8 cellular contexts compared by ENCODE assay signal in genomic region chr19:10766681-10767201, GRCh38. TPM values are rescaled to one million over a fixed set of nuclear protein-coding genes. Genes with fewer than 3 reads are reported as not detected.
A peak's percentile ranks its signal among the peaks of the same experiment; 100 is the strongest.
DNase-seq lines count a peak whose midpoint lies in the region; ATAC-seq lines count a peak whose summit lies in the region.

No MANE protein-coding gene starts in this region.

- peaks cover 0 to 6% (median under 1%) of the 10 kb centered on the region in 3 donors for H3K36me3 Mint-ChIP-seq in immature natural killer cell

- peaks cover 72% of the 10 kb centered on the region in 2 donors for H3K4me1 Mint-ChIP-seq in immature natural killer cell

- ATAC-seq in GM18873 (IDR thresholded peaks at IDR 0.05; ENCODE audit: low FRiP score, unreplicated experiment) (no peak), HG03354 (IDR thresholded peaks at IDR 0.05; ENCODE audit: poor library complexity, severe bottlenecking, unreplicated experiment) (no peak)

- no peaks in the 10 kb centered on the region for H3K9me3 Mint-ChIP-seq in immature natural killer cell

- peak overlapping the region in 5 of 6 donors; percentile 10 to 94 (median 60) for H3K27ac Mint-ChIP-seq in immature natural killer cell

- H3K27ac ChIP-seq in temporal lobe (ENCODE audit: low read depth, low read length) = peak overlapping the region; percentile 86

- H3K27me3 Mint-ChIP-seq in immature natural killer cell (ENCODE audit: low read depth in 3 of 3) = peaks cover 0 to 17% (median 6%) of the 10 kb centered on the region in 3 donors

- DNase-seq in NCI-H524 (lab: John Stamatoyannopoulos, UW) (peak; percentile 24 to 29), NCI-H524 treated with DMSO at 0.1 percent for 48 hours (lab: John Stamatoyannopoulos, UW) (no peak), amygdala (lab: John Stamatoyannopoulos, UW) (peak in 36 of 56 donors; percentile 16 to 68 (median 50)), immature natural killer cell (no peak), activated T-cell treated with anti-CD3 and anti-CD28 coated beads for 4 hours (no peak)

- H3K4me3 Mint-ChIP-seq in immature natural killer cell = no peak overlapping the region

RNA-seq across cellular contexts. Expression of gene DNM2, which starts 48.9 kb away (rescaled TPM):
- polyA plus RNA-seq in immature natural killer cell = 100 to 1,000 TPM in 1 of 3 donors, 10 to 100 TPM in 2; 62.9 to 170 (median 92.7) TPM
- total RNA-seq in temporal lobe = 32.5 TPM

Comparison
In these comparisons a context has a peak if more than half of its experiments do, and no peak if none do; other contexts are left out.
1. DNase-seq: peak in NCI-H524 (2 of 2) and amygdala (36 of 56); none in NCI-H524 treated with DMSO at 0.1 percent for 48 hours (single experiment), immature natural killer cell (0 of 3) and activated T-cell treated with anti-CD3 and anti-CD28 coated beads for 4 hours (single experiment).